ENCODE assay signal across 1 cellular context in the genomic region with DNA sequence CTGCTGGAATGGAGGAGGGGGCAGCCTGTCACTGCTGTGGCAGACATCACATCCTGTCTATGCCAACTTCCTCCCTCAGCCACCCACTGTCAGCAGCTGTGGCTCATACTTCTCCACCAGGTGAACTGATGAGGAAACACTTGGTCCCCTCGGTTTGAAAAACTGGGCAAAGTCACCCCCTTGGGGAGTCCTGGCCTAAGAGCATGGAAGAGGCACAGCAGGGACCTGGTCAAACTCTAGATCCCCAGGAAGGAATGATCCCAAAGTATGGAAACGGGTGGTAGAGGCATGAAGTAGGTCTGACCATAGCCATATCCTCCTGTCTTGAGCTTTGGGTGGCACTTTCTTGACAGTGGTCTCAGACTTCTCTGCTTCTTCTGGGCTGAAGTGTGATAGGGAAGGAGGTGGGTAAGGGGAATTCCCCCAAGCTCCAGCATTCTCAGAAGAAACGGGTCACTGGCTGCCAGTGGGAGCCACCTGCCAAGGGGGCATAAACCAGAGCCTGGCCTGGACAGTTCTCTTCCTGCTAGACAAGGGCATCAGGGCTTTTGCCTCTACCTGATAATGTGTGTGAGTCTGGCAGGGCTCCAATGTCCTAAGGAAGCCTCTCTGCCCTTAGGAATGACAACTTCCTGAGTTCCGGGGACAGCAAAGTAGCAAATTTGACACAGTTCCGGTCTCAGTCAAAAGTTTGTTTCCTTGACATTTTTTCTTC.
TF ChIP-seq lines count a peak whose summit lies in the region.

No MANE protein-coding gene starts in this region.

TF ChIP-seq in K562, 482 proteins besides CTCF, POLR2A, EP300 and RAD21 (continued from another document):
- TF ChIP-seq, protein P1, sequence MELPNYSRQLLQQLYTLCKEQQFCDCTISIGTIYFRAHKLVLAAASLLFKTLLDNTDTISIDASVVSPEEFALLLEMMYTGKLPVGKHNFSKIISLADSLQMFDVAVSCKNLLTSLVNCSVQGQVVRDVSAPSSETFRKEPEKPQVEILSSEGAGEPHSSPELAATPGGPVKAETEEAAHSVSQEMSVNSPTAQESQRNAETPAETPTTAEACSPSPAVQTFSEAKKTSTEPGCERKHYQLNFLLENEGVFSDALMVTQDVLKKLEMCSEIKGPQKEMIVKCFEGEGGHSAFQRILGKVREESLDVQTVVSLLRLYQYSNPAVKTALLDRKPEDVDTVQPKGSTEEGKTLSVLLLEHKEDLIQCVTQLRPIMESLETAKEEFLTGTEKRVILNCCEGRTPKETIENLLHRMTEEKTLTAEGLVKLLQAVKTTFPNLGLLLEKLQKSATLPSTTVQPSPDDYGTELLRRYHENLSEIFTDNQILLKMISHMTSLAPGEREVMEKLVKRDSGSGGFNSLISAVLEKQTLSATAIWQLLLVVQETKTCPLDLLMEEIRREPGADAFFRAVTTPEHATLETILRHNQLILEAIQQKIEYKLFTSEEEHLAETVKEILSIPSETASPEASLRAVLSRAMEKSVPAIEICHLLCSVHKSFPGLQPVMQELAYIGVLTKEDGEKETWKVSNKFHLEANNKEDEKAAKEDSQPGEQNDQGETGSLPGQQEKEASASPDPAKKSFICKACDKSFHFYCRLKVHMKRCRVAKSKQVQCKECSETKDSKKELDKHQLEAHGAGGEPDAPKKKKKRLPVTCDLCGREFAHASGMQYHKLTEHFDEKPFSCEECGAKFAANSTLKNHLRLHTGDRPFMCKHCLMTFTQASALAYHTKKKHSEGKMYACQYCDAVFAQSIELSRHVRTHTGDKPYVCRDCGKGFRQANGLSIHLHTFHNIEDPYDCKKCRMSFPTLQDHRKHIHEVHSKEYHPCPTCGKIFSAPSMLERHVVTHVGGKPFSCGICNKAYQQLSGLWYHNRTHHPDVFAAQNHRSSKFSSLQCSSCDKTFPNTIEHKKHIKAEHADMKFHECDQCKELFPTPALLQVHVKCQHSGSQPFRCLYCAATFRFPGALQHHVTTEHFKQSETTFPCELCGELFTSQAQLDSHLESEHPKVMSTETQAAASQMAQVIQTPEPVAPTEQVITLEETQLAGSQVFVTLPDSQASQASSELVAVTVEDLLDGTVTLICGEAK (IDR thresholded peaks at IDR 0.05) = peak; percentile 83
- TF ChIP-seq, protein P1 (CRISPR knock-in tag; IDR thresholded peaks at IDR 0.05) = no peak
- peak; percentile 41; the same call in 1 of the 2 replicates for TF ChIP-seq SMAD4 (CRISPR knock-in tag; conservative IDR thresholded peaks at IDR 0.05)
- peak; percentile 70 for TF ChIP-seq NFIC (IDR thresholded peaks at IDR 0.05)
- TF ChIP-seq GABPA (tag; conservative IDR thresholded peaks at IDR 0.05; ENCODE audit: low read depth) = peak; percentile 86
- 0 out of 4 replicates have a peak, but pooled peaks of 1 of the 2 experiments have one; percentile 20 for TF ChIP-seq MAZ (CRISPR knock-in tag; conservative IDR thresholded peaks at IDR 0.05 in 1 of 2, IDR thresholded peaks at IDR 0.05 in 1 of 2)
- TF ChIP-seq ZNF239 (CRISPR knock-in tag; IDR thresholded peaks at IDR 0.05) = 0 out of 2 replicates have a peak, but pooled peaks have one; percentile 9
- TF ChIP-seq, protein P2, sequence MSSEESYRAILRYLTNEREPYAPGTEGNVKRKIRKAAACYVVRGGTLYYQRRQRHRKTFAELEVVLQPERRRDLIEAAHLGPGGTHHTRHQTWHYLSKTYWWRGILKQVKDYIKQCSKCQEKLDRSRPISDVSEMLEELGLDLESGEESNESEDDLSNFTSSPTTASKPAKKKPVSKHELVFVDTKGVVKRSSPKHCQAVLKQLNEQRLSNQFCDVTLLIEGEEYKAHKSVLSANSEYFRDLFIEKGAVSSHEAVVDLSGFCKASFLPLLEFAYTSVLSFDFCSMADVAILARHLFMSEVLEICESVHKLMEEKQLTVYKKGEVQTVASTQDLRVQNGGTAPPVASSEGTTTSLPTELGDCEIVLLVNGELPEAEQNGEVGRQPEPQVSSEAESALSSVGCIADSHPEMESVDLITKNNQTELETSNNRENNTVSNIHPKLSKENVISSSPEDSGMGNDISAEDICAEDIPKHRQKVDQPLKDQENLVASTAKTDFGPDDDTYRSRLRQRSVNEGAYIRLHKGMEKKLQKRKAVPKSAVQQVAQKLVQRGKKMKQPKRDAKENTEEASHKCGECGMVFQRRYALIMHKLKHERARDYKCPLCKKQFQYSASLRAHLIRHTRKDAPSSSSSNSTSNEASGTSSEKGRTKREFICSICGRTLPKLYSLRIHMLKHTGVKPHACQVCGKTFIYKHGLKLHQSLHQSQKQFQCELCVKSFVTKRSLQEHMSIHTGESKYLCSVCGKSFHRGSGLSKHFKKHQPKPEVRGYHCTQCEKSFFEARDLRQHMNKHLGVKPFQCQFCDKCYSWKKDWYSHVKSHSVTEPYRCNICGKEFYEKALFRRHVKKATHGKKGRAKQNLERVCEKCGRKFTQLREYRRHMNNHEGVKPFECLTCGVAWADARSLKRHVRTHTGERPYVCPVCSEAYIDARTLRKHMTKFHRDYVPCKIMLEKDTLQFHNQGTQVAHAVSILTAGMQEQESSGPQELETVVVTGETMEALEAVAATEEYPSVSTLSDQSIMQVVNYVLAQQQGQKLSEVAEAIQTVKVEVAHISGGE (CRISPR knock-in tag; IDR thresholded peaks at IDR 0.05) = peak in 2 of 3 experiments; percentile 48 to 92; a peak in 3 of 6 replicates
- peak; percentile 48; the same call in 1 of the 2 replicates for TF ChIP-seq CREM (IDR thresholded peaks at IDR 0.05; ENCODE audit: low read depth)
- TF ChIP-seq, protein P3, sequence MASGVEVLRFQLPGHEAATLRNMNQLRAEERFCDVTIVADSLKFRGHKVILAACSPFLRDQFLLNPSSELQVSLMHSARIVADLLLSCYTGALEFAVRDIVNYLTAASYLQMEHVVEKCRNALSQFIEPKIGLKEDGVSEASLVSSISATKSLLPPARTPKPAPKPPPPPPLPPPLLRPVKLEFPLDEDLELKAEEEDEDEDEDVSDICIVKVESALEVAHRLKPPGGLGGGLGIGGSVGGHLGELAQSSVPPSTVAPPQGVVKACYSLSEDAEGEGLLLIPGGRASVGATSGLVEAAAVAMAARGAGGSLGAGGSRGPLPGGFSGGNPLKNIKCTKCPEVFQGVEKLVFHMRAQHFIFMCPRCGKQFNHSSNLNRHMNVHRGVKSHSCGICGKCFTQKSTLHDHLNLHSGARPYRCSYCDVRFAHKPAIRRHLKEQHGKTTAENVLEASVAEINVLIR (CRISPR knock-in tag; IDR thresholded peaks at IDR 0.05) = peak; percentile 29; the same call in 1 of the 2 replicates
- no peak for TF ChIP-seq TGIF2 (CRISPR knock-in tag; IDR thresholded peaks at IDR 0.05)
- TF ChIP-seq, protein P4, sequence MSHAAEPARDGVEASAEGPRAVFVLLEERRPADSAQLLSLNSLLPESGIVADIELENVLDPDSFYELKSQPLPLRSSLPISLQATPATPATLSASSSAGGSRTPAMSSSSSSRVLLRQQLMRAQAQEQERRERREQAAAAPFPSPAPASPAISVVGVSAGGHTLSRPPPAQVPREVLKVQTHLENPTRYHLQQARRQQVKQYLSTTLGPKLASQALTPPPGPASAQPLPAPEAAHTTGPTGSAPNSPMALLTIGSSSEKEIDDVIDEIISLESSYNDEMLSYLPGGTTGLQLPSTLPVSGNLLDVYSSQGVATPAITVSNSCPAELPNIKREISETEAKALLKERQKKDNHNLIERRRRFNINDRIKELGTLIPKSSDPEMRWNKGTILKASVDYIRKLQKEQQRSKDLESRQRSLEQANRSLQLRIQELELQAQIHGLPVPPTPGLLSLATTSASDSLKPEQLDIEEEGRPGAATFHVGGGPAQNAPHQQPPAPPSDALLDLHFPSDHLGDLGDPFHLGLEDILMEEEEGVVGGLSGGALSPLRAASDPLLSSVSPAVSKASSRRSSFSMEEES (CRISPR knock-in tag; IDR thresholded peaks at IDR 0.05) = no peak
- TF ChIP-seq, protein P5, sequence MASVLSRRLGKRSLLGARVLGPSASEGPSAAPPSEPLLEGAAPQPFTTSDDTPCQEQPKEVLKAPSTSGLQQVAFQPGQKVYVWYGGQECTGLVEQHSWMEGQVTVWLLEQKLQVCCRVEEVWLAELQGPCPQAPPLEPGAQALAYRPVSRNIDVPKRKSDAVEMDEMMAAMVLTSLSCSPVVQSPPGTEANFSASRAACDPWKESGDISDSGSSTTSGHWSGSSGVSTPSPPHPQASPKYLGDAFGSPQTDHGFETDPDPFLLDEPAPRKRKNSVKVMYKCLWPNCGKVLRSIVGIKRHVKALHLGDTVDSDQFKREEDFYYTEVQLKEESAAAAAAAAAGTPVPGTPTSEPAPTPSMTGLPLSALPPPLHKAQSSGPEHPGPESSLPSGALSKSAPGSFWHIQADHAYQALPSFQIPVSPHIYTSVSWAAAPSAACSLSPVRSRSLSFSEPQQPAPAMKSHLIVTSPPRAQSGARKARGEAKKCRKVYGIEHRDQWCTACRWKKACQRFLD (CRISPR knock-in tag; IDR thresholded peaks at IDR 0.05) = 0 out of 2 replicates have a peak, but pooled peaks have one; percentile 17
- TF ChIP-seq DMBX1 (CRISPR knock-in tag; IDR thresholded peaks at IDR 0.05; ENCODE audit: borderline replicate concordance) = peak; percentile 68
- TF ChIP-seq, protein P6, sequence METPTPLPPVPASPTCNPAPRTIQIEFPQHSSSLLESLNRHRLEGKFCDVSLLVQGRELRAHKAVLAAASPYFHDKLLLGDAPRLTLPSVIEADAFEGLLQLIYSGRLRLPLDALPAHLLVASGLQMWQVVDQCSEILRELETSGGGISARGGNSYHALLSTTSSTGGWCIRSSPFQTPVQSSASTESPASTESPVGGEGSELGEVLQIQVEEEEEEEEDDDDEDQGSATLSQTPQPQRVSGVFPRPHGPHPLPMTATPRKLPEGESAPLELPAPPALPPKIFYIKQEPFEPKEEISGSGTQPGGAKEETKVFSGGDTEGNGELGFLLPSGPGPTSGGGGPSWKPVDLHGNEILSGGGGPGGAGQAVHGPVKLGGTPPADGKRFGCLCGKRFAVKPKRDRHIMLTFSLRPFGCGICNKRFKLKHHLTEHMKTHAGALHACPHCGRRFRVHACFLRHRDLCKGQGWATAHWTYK (CRISPR knock-in tag; IDR thresholded peaks at IDR 0.05) = 0 out of 2 replicates have a peak, but pooled peaks have one; percentile 21
- TF ChIP-seq MECOM (CRISPR knock-in tag; IDR thresholded peaks at IDR 0.05) = no peak
- TF ChIP-seq IRF2 (CRISPR knock-in tag; IDR thresholded peaks at IDR 0.05) = no peak
TF ChIP-seq in K562: peak in this region for 13.
